Comparison of ENCODE assay signal across 16 cellular contexts in genomic region chr6:35173068-35174042, GRCh38. TPM values are rescaled to one million over a fixed set of nuclear protein-coding genes. Genes with fewer than 3 reads are reported as not detected.
DNase-seq lines count a peak whose midpoint lies in the region; ATAC-seq, FAIRE-seq and TF ChIP-seq lines count a peak whose summit lies in the region.
"Had no signal": no experiment of that assay in that cellular context is flagged by ENCODE, and none has a peak within 500 bp of the region (broad histone marks: within the 10 kb centered on the region; RNA-seq: fewer than 3 reads in every experiment).

No MANE protein-coding gene starts in this region.

- H3K36me3 ChIP-seq in Loucy (ENCODE audit: insufficient read depth, low read length) = no peaks in the 10 kb centered on the region
- no peaks in the 10 kb centered on the region for H3K36me3 ChIP-seq in astrocyte (ENCODE audit: insufficient read depth, low read length)
- H3K36me3 ChIP-seq in osteoblast (ENCODE audit: insufficient read depth, low read length) = no peaks in the 10 kb centered on the region
- H3K36me3 ChIP-seq: gastrocnemius medialis had no signal

- CTCF ChIA-PET in activated CD8-positive, alpha-beta T cell treated with anti-CD3 and anti-CD28 coated beads, Interleukin-2, amount 10 ng/mL, durations not matched to agents 7 days and 5 days (lab: Charles Lee) = interaction anchor here (1.0 to 2.2 kb wide), 6 partner anchors 27 to 186 kb away, joined by 3 to 9 read pairs (median 6); no protein-coding TSS in a partner anchor
- CTCF ChIA-PET in activated CD8-positive, alpha-beta T cell treated with anti-CD3 and anti-CD28 coated beads for 36 hours (lab: Charles Lee) = interaction anchor here (0.6 to 1.5 kb wide), 4 partner anchors 31 to 1204 kb away, joined by 3 to 6 read pairs (median 6); no protein-coding TSS in a partner anchor

- H3K4me1 ChIP-seq in Loucy (ENCODE audit: insufficient read depth, low read length, poor library complexity, severe bottlenecking) (no peaks in the 10 kb centered on the region), astrocyte (ENCODE audit: insufficient read depth, low read length) (peaks cover 39% of the 10 kb centered on the region), osteoblast (ENCODE audit: insufficient read depth, low read length) (peaks cover 63% of the 10 kb centered on the region)
- H3K4me1 ChIP-seq: gastrocnemius medialis had no signal

- H3K9me3 Mint-ChIP-seq in activated CD8-positive, alpha-beta T cell treated with anti-CD3 and anti-CD28 coated beads, Interleukin-2, amount 10 ng/mL, durations not matched to agents 7 days and 5 days (ENCODE audit: insufficient read depth) = no peaks in the 10 kb centered on the region
- peaks cover 4% of the 10 kb centered on the region for H3K9me3 Mint-ChIP-seq in activated CD8-positive, alpha-beta T cell treated with anti-CD3 and anti-CD28 coated beads for 36 hours
- no peaks in the 10 kb centered on the region for H3K9me3 Mint-ChIP-seq in astrocyte (ENCODE audit: unreplicated experiment)

- no peak overlapping the region for H3K4me3 Mint-ChIP-seq in activated CD8-positive, alpha-beta T cell treated with anti-CD3 and anti-CD28 coated beads, Interleukin-2, amount 10 ng/mL, durations not matched to agents 7 days and 5 days
- no peak overlapping the region for H3K4me3 Mint-ChIP-seq in activated CD8-positive, alpha-beta T cell treated with anti-CD3 and anti-CD28 coated beads for 36 hours
- H3K4me3 Mint-ChIP-seq in astrocyte (ENCODE audit: unreplicated experiment) = no peak overlapping the region
- H3K4me3 Mint-ChIP-seq: memory B cell had no signal

- H4K20me1 ChIP-seq in Loucy (ENCODE audit: insufficient read depth, low read length, poor library complexity, severe bottlenecking) (no peaks in the 10 kb centered on the region), astrocyte (ENCODE audit: insufficient read depth, low read length) (no peaks in the 10 kb centered on the region), osteoblast (ENCODE audit: insufficient read depth, low read length) (no peaks in the 10 kb centered on the region)

- DNase-seq in activated CD8-positive, alpha-beta T cell treated with anti-CD3 and anti-CD28 coated beads, Interleukin-2, amount 10 ng/mL, durations not matched to agents 7 days and 5 days = no peak
- DNase-seq in activated CD8-positive, alpha-beta T cell treated with anti-CD3 and anti-CD28 coated beads for 36 hours = no peak
- no peak for DNase-seq in astrocyte (ENCODE audit: low read depth)
- no peak for DNase-seq in osteoblast (ENCODE audit: insufficient read length, low spot score, missing footprints)
- no peak for DNase-seq in NCI-H187 (lab: John Stamatoyannopoulos, UW)
- DNase-seq in stimulated activated naive CD4-positive, alpha-beta T cell (lab: John Stamatoyannopoulos, UW) = no peak
- DNase-seq: activated CD4-positive, alpha-beta T cell treated with anti-CD3 and anti-CD28 coated beads, Interleukin-2, amount 50 U/mL, for 4 hours; activated naive CD4-positive, alpha-beta T cell; gastrocnemius medialis; NCI-H526; stimulated activated naive CD8-positive, alpha-beta T cell treated with anti-CD3 and anti-CD28 coated beads, Interleukin-15, Interleukin-2, amounts not matched to agents 100 U/mL and 50 U/mL, for 24 hours had no signal

- H3K4me2 ChIP-seq in Loucy (ENCODE audit: low read depth, low read length, poor library complexity, severe bottlenecking) = no peak overlapping the region
- H3K4me2 ChIP-seq in astrocyte (ENCODE audit: low read length) = no peak overlapping the region
- peak overlapping the region; percentile 7 for H3K4me2 ChIP-seq in osteoblast (ENCODE audit: insufficient read depth, low read length)

- H3K27me3 Mint-ChIP-seq in activated CD8-positive, alpha-beta T cell treated with anti-CD3 and anti-CD28 coated beads, Interleukin-2, amount 10 ng/mL, durations not matched to agents 7 days and 5 days (ENCODE audit: low read depth) = peaks cover 20% of the 10 kb centered on the region
- peaks cover 5% of the 10 kb centered on the region for H3K27me3 Mint-ChIP-seq in activated CD8-positive, alpha-beta T cell treated with anti-CD3 and anti-CD28 coated beads for 36 hours
- peaks cover 12% of the 10 kb centered on the region for H3K27me3 Mint-ChIP-seq in astrocyte (ENCODE audit: low read depth, unreplicated experiment)

- ATAC-seq in activated CD8-positive, alpha-beta T cell treated with anti-CD3 and anti-CD28 coated beads, Interleukin-2, amount 10 ng/mL, durations not matched to agents 7 days and 5 days = no peak
- ATAC-seq in activated CD8-positive, alpha-beta T cell treated with anti-CD3 and anti-CD28 coated beads for 36 hours = no peak
- no peak for ATAC-seq in HG03378 (IDR thresholded peaks at IDR 0.05; ENCODE audit: unreplicated experiment)
- ATAC-seq: gastrocnemius medialis; stimulated activated naive CD8-positive, alpha-beta T cell treated with anti-CD3 and anti-CD28 coated beads, Interleukin-15, Interleukin-2, amounts not matched to agents 100 U/mL and 50 U/mL, for 24 hours had no signal

- no peaks in the 10 kb centered on the region for H3F3A ChIP-seq in Loucy (ENCODE audit: low read depth)

- peak overlapping the region; percentile 39; the same call in 1 of the 2 replicates for H2AFZ ChIP-seq in Loucy (ENCODE audit: low read length)
- peak overlapping the region; percentile 29 for H2AFZ ChIP-seq in astrocyte (ENCODE audit: low read depth, low read length)
- H2AFZ ChIP-seq in osteoblast (ENCODE audit: low read length) = peak overlapping the region; percentile 52

- peaks cover 7% of the 10 kb centered on the region for H3K4me1 Mint-ChIP-seq in activated CD8-positive, alpha-beta T cell treated with anti-CD3 and anti-CD28 coated beads, Interleukin-2, amount 10 ng/mL, durations not matched to agents 7 days and 5 days (ENCODE audit: low read depth)
- H3K4me1 Mint-ChIP-seq in activated CD8-positive, alpha-beta T cell treated with anti-CD3 and anti-CD28 coated beads for 36 hours (ENCODE audit: low read depth) = no peaks in the 10 kb centered on the region
- H3K4me1 Mint-ChIP-seq in astrocyte (ENCODE audit: low read depth, unreplicated experiment) = peaks cover 9% of the 10 kb centered on the region

- no peak overlapping the region for H3K27ac ChIP-seq in astrocyte (ENCODE audit: low read depth, low read length)
- peak overlapping the region; percentile 70 for H3K27ac ChIP-seq in osteoblast (ENCODE audit: low read depth, low read length)
- H3K27ac ChIP-seq: gastrocnemius medialis had no signal

- TF ChIP-seq CTCF in activated CD8-positive, alpha-beta T cell treated with anti-CD3 and anti-CD28 coated beads for 36 hours (IDR thresholded peaks at IDR 0.05) = no peak
- TF ChIP-seq CTCF in Loucy (conservative IDR thresholded peaks at IDR 0.05; ENCODE audit: low read length) = no peak
- TF ChIP-seq CTCF in astrocyte (IDR thresholded peaks at IDR 0.05; ENCODE audit: insufficient read depth, low read depth, low read length) = no peak
- no peak for TF ChIP-seq CTCF in osteoblast (IDR thresholded peaks at IDR 0.05; ENCODE audit: extremely low read depth, low read depth, low read length)

- H3K79me2 ChIP-seq in Loucy (ENCODE audit: insufficient read depth, low read length) (no peaks in the 10 kb centered on the region), astrocyte (ENCODE audit: insufficient read depth, low read length) (no peaks in the 10 kb centered on the region), osteoblast (ENCODE audit: insufficient read depth, low read length) (peaks cover 7% of the 10 kb centered on the region)

- H3K36me3 Mint-ChIP-seq in activated CD8-positive, alpha-beta T cell treated with anti-CD3 and anti-CD28 coated beads, Interleukin-2, amount 10 ng/mL, durations not matched to agents 7 days and 5 days (ENCODE audit: low read depth) = peaks cover 3% of the 10 kb centered on the region
- H3K36me3 Mint-ChIP-seq in activated CD8-positive, alpha-beta T cell treated with anti-CD3 and anti-CD28 coated beads for 36 hours (ENCODE audit: low read depth) = no peaks in the 10 kb centered on the region
- H3K36me3 Mint-ChIP-seq in astrocyte (ENCODE audit: low read depth, unreplicated experiment) = no peaks in the 10 kb centered on the region
- H3K36me3 Mint-ChIP-seq: memory B cell had no signal

- no peaks in the 10 kb centered on the region for H3K27me3 ChIP-seq in Loucy (ENCODE audit: insufficient read depth, low read length, poor library complexity, severe bottlenecking)
- H3K27me3 ChIP-seq in astrocyte (ENCODE audit: insufficient read depth, low read length) = no peaks in the 10 kb centered on the region
- H3K27me3 ChIP-seq in osteoblast (ENCODE audit: insufficient read depth, low read length) = no peaks in the 10 kb centered on the region
- H3K27me3 ChIP-seq: gastrocnemius medialis had no signal

- H3K9me2 ChIP-seq in Loucy (replicated peaks; ENCODE audit: low read depth, low read length) = no peaks in the 10 kb centered on the region

- intact Hi-C loops in activated CD8-positive, alpha-beta T cell treated with anti-CD3 and anti-CD28 coated beads for 36 hours (cut with micrococcal nuclease) = no loop called here

- no peaks in the 10 kb centered on the region for H3K9me3 ChIP-seq in Loucy (ENCODE audit: insufficient read depth, low read depth, low read length)
- H3K9me3 ChIP-seq in astrocyte (ENCODE audit: insufficient read depth, low read depth, low read length) = no peaks in the 10 kb centered on the region
- no peaks in the 10 kb centered on the region for H3K9me3 ChIP-seq in osteoblast (ENCODE audit: low read depth, low read length)
- H3K9me3 ChIP-seq: gastrocnemius medialis had no signal

- H3K4me3 ChIP-seq in Loucy (ENCODE audit: low read length, poor library complexity, severe bottlenecking) = no peak overlapping the region
- no peak overlapping the region for H3K4me3 ChIP-seq in astrocyte (ENCODE audit: insufficient read depth, low read depth, low read length)
- H3K4me3 ChIP-seq in osteoblast (ENCODE audit: insufficient read depth, low read length) = no peak overlapping the region
- H3K4me3 ChIP-seq: gastrocnemius medialis had no signal

- POLR2A ChIA-PET in activated CD8-positive, alpha-beta T cell treated with anti-CD3 and anti-CD28 coated beads, Interleukin-2, amount 10 ng/mL, durations not matched to agents 7 days and 5 days (lab: Charles Lee) = interaction anchor here (0.5 kb wide), 1 partner anchor 35 kb away, joined by 3 read pairs; no protein-coding TSS in a partner anchor
- POLR2A ChIA-PET in activated CD8-positive, alpha-beta T cell treated with anti-CD3 and anti-CD28 coated beads for 36 hours (lab: Charles Lee) = interaction anchor here (0.8 kb wide), 1 partner anchor 23 kb away, joined by 3 read pairs; no protein-coding TSS in a partner anchor

- no peak for FAIRE-seq in astrocyte (lab: Jason Lieb, UNC)
- FAIRE-seq: A204.1, bronchial epithelial cell had no signal

- peak overlapping the region; percentile 20 for H3K27ac Mint-ChIP-seq in activated CD8-positive, alpha-beta T cell treated with anti-CD3 and anti-CD28 coated beads, Interleukin-2, amount 10 ng/mL, durations not matched to agents 7 days and 5 days
- H3K27ac Mint-ChIP-seq in activated CD8-positive, alpha-beta T cell treated with anti-CD3 and anti-CD28 coated beads for 36 hours = no peak overlapping the region
- no peak overlapping the region for H3K27ac Mint-ChIP-seq in astrocyte (ENCODE audit: unreplicated experiment)
- H3K27ac Mint-ChIP-seq: memory B cell had no signal

- H3K9ac ChIP-seq in Loucy (ENCODE audit: low read depth, low read length, poor library complexity, severe bottlenecking) (no peak overlapping the region), astrocyte (ENCODE audit: low read length) (no peak overlapping the region)

RNA-seq across cellular contexts. Expression of gene TCP11, which starts 32.2 kb away (rescaled TPM):
- not detected for total RNA-seq in activated CD8-positive, alpha-beta T cell treated with anti-CD3 and anti-CD28 coated beads, Interleukin-2, amount 10 ng/mL, durations not matched to agents 7 days and 5 days
- total RNA-seq in activated CD8-positive, alpha-beta T cell treated with anti-CD3 and anti-CD28 coated beads for 36 hours = not detected
- total RNA-seq in astrocyte (not detected in 2 replicates), osteoblast (0.29 and 0.72 TPM in 2 replicates)
- total RNA-seq: bronchial epithelial cell had no signal

RNA-seq across cellular contexts. Expression of gene SCUBE3, which starts 40.4 kb away (rescaled TPM):
- under 1 TPM in 1 of 2 experiments, not detected in 1; 0.03 TPM for total RNA-seq in activated CD8-positive, alpha-beta T cell treated with anti-CD3 and anti-CD28 coated beads, Interleukin-2, amount 10 ng/mL, durations not matched to agents 7 days and 5 days
- not detected for total RNA-seq in activated CD8-positive, alpha-beta T cell treated with anti-CD3 and anti-CD28 coated beads for 36 hours
- total RNA-seq in astrocyte = 8.5 and 10.1 TPM in 2 replicates
- total RNA-seq in osteoblast = 30.4 and 62.5 TPM in 2 replicates
- total RNA-seq: bronchial epithelial cell had no signal
